ENCODE assay signal across 1 cellular context in the genomic region with DNA sequence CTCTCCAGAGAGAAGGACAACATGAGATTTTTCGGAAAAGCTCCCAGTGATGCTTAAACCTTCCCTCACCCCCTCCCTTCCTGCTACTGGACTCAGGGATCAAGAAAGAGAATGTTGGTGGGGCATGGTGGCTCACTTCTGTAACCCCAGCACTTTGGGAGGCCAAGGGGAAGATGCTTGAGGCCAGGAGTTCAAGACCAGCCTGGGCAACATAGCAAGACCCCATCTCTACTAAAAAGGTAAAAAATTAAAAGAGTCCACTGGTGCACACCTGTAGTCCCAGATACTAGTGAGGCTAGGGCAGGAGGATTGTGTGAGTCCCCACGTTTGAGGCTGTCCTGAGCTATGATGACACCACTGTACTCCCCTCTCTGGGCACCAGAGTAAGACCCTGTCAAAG.
TF ChIP-seq lines count a peak whose summit lies in the region.

No MANE protein-coding gene starts in this region.

TF ChIP-seq in HepG2, 621 proteins besides CTCF, POLR2A, EP300 and RAD21 (continued from another document):
- TF ChIP-seq, protein P1, sequence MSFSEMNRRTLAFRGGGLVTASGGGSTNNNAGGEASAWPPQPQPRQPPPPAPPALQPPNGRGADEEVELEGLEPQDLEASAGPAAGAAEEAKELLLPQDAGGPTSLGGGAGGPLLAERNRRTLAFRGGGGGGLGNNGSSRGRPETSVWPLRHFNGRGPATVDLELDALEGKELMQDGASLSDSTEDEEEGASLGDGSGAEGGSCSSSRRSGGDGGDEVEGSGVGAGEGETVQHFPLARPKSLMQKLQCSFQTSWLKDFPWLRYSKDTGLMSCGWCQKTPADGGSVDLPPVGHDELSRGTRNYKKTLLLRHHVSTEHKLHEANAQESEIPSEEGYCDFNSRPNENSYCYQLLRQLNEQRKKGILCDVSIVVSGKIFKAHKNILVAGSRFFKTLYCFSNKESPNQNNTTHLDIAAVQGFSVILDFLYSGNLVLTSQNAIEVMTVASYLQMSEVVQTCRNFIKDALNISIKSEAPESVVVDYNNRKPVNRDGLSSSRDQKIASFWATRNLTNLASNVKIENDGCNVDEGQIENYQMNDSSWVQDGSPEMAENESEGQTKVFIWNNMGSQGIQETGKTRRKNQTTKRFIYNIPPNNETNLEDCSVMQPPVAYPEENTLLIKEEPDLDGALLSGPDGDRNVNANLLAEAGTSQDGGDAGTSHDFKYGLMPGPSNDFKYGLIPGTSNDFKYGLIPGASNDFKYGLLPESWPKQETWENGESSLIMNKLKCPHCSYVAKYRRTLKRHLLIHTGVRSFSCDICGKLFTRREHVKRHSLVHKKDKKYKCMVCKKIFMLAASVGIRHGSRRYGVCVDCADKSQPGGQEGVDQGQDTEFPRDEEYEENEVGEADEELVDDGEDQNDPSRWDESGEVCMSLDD (CRISPR knock-in tag; IDR thresholded peaks at IDR 0.05; ENCODE audit: borderline replicate concordance), result no peak
- TF ChIP-seq TEF (CRISPR knock-in tag; IDR thresholded peaks at IDR 0.05), result no peak
- no peak for TF ChIP-seq MED13 (CRISPR knock-in tag; IDR thresholded peaks at IDR 0.05)
- TF ChIP-seq CERS6 (CRISPR knock-in tag; IDR thresholded peaks at IDR 0.05), result no peak
- 0 out of 2 replicates have a peak, but pooled peaks have one; percentile 2 for TF ChIP-seq ZNF337 (CRISPR knock-in tag; IDR thresholded peaks at IDR 0.05; ENCODE audit: borderline replicate concordance, low read depth)
- no peak; the same call in 1 of the 2 replicates for TF ChIP-seq KAT8 (CRISPR knock-in tag; IDR thresholded peaks at IDR 0.05)
- 0 out of 2 replicates have a peak, but pooled peaks have one; percentile 2 for TF ChIP-seq ZFX (CRISPR knock-in tag; IDR thresholded peaks at IDR 0.05; ENCODE audit: low read depth)
- no peak for TF ChIP-seq ZNF589 (CRISPR knock-in tag; conservative IDR thresholded peaks at IDR 0.05)
- TF ChIP-seq EHMT2 (IDR thresholded peaks at IDR 0.05; ENCODE audit: borderline replicate concordance, low read depth, low read length), result no peak
- no peak for TF ChIP-seq FOSL2 (CRISPR knock-in tag; IDR thresholded peaks at IDR 0.05)
- no peak for TF ChIP-seq PAWR (CRISPR knock-in tag; IDR thresholded peaks at IDR 0.05; ENCODE audit: borderline replicate concordance)
- no peak for TF ChIP-seq ZNF280B (CRISPR knock-in tag; IDR thresholded peaks at IDR 0.05; ENCODE audit: borderline replicate concordance)
- no peak for TF ChIP-seq FOSL1 (CRISPR knock-in tag; IDR thresholded peaks at IDR 0.05; ENCODE audit: borderline replicate concordance)
- TF ChIP-seq PBX3 (CRISPR knock-in tag; IDR thresholded peaks at IDR 0.05; ENCODE audit: borderline replicate concordance), result no peak
- no peak for TF ChIP-seq ZNF382 (CRISPR knock-in tag; IDR thresholded peaks at IDR 0.05; ENCODE audit: borderline replicate concordance)
- no peak for TF ChIP-seq ZNF552 (CRISPR knock-in tag; IDR thresholded peaks at IDR 0.05; ENCODE audit: borderline replicate concordance)
